ENCODE assay signal across 10 cellular contexts in genomic region chr12:6367969-6368892, GRCh38. TPM values are rescaled to one million over a fixed set of nuclear protein-coding genes. Genes with fewer than 3 reads are reported as not detected.
DNase-seq lines count a peak whose midpoint lies in the region; ATAC-seq, FAIRE-seq and TF ChIP-seq lines count a peak whose summit lies in the region.
"Had no signal": no experiment of that assay in that cellular context is flagged by ENCODE, and none has a peak within 500 bp of the region (broad histone marks: within the 10 kb centered on the region; RNA-seq: fewer than 3 reads in every experiment).

No MANE protein-coding gene starts in this region.

- peaks cover 43% of the 10 kb centered on the region for H3K4me1 Mint-ChIP-seq in Calu3 (ENCODE audit: low read depth, unreplicated experiment)

- H3K27me3 ChIP-seq in K562 (ENCODE audit: control insufficient read depth in 2 of 2, insufficient read depth in 2 of 2, low read length in 2 of 2): no peaks in the 10 kb centered on the region
- no peaks in the 10 kb centered on the region for H3K27me3 ChIP-seq in neutrophil
- H3K27me3 ChIP-seq in gastroesophageal sphincter: no peaks in the 10 kb centered on the region
- H3K27me3 ChIP-seq: MG63 had no signal

- ATAC-seq in K562 (peak; percentile 74), HG02840 (IDR thresholded peaks at IDR 0.05; ENCODE audit: low FRiP score, unreplicated experiment) (no peak), gastroesophageal sphincter (no peak)

- peak overlapping the region; percentile 27 for H3K27ac Mint-ChIP-seq in Calu3 (ENCODE audit: unreplicated experiment)
- H3K27ac Mint-ChIP-seq: activated B cell treated with CpG ODN at 0.5 μM for 24 hours had no signal

- 29% methylated on average over 15 of the region's 15 CpGs for WGBS in K562 (ENCODE audit: insufficient coverage, low coverage, missing lambda C conversion rate)
- 72% methylated on average over 9 to 15 of the region's 15 CpGs for WGBS in gastroesophageal sphincter (ENCODE audit: low coverage in 1 of 2), 2 donors

- BruUV-seq in Calu3 (replicated peaks; lab: Mats Ljungman, UMichigan) (no TSS peak), K562 (replicated peaks; lab: Mats Ljungman, UMichigan) (TSS peak; percentile 90)

- CTCF ChIA-PET in Calu3 (lab: Charles Lee): no interaction called here
- CTCF ChIA-PET in K562 (lab: Yijun Ruan, JAX; ENCODE audit: low intra/inter-chr PET ratio): no interaction called here

- H3K4me3 ChIP-seq in K562 (no peak overlapping the region), neutrophil (ENCODE audit: low read depth in 1 of 2, low read length in 1 of 2) (peak overlapping the region; percentile 33 to 36), gastroesophageal sphincter (no peak overlapping the region)
- H3K4me3 ChIP-seq: MG63 had no signal

- H3K4me2 ChIP-seq in K562 (ENCODE audit: insufficient read depth, low read length): peak overlapping the region; percentile 45

- TF ChIP-seq CTCF in Calu3 (IDR thresholded peaks at IDR 0.05; ENCODE audit: unreplicated experiment) (no peak), K562 (IDR thresholded peaks at IDR 0.05 in 2 of 3, conservative IDR thresholded peaks at IDR 0.05 in 1 of 3; ENCODE audit: insufficient read depth in 2 of 3, low read depth in 1 of 3, low read length in 3 of 3) (no peak), neutrophil (IDR thresholded peaks at IDR 0.05) (no peak), D721Med (IDR thresholded peaks at IDR 0.05; ENCODE audit: insufficient read depth, missing control alignments) (no peak), gastroesophageal sphincter (IDR thresholded peaks at IDR 0.05) (no peak)

- peak overlapping the region; percentile 86 for H2AFZ ChIP-seq in K562 (ENCODE audit: low read depth, low read length)

- H3K36me3 ChIP-seq in K562 (ENCODE audit: control insufficient read depth, insufficient read depth, low read length): no peaks in the 10 kb centered on the region
- H3K36me3 ChIP-seq in neutrophil: no peaks in the 10 kb centered on the region
- H3K36me3 ChIP-seq in gastroesophageal sphincter: no peaks in the 10 kb centered on the region
- H3K36me3 ChIP-seq: MG63 had no signal

- no peaks in the 10 kb centered on the region for H4K20me1 ChIP-seq in K562 (replicated peaks; ENCODE audit: control insufficient read depth, insufficient read depth, low read length)

- H3K4me1 ChIP-seq in K562 (replicated peaks in 1 of 2; ENCODE audit: control insufficient read depth in 2 of 2, insufficient read depth in 2 of 2, low read length in 2 of 2): peaks cover 33 to 38% of the 10 kb centered on the region in 2 experiments; a peak in 4 of 5 replicates
- peaks cover 29 to 31% of the 10 kb centered on the region in 2 experiments for H3K4me1 ChIP-seq in neutrophil (ENCODE audit: control insufficient read depth in 1 of 2, insufficient read depth in 1 of 2, low read depth in 1 of 2, low read length in 1 of 2)
- peaks cover 0 to 27% (median 8%) of the 10 kb centered on the region in 3 donors for H3K4me1 ChIP-seq in gastroesophageal sphincter

- H3K36me3 Mint-ChIP-seq in Calu3 (ENCODE audit: insufficient read depth, unreplicated experiment): peaks cover 47% of the 10 kb centered on the region

- intact Hi-C loops in Calu3 (cut with micrococcal nuclease; ENCODE audit: unreplicated experiment) (no loop called here), K562 (cut with micrococcal nuclease) (loop anchor here (2.0 kb wide), 1 partner anchor 33 kb away; no protein-coding TSS in a partner anchor)

- peak overlapping the region in 1 of 2 experiments; percentile 48; a peak in 2 of 4 replicates for H3K9ac ChIP-seq in K562 (ENCODE audit: insufficient read depth in 1 of 2, low read depth in 2 of 2, low read length in 2 of 2)

- in situ Hi-C loops in K562 (cut with MboI): no loop called here

- H3K27ac ChIP-seq in K562 (ENCODE audit: extremely low read depth, low read depth, low read length) (peak overlapping the region; percentile 82), neutrophil (peak overlapping the region; percentile 90), gastroesophageal sphincter (peak overlapping the region in 1 of 4 donors; percentile 27)

- no peak overlapping the region for H3K4me3 Mint-ChIP-seq in Calu3 (ENCODE audit: low read depth, unreplicated experiment)
- H3K4me3 Mint-ChIP-seq: activated B cell treated with CpG ODN at 0.5 μM for 24 hours had no signal

- FAIRE-seq in K562 (lab: Jason Lieb, UNC) (peak; percentile 84), D721Med (lab: Jason Lieb, UNC) (no peak)

- no peak for TF ChIP-seq RAD21 in K562 (CRISPR knock-in tag; conservative IDR thresholded peaks at IDR 0.05 in 1 of 2, IDR thresholded peaks at IDR 0.05 in 1 of 2)

- H3K9me1 ChIP-seq in K562 (ENCODE audit: control insufficient read depth, insufficient read depth, low read length): peaks cover 4% of the 10 kb centered on the region

- POLR2A ChIA-PET in K562 (lab: Yijun Ruan, JAX): interaction anchor here (0.6 to 1.6 kb wide), 4 partner anchors 13 to 50 kb away, joined by 3 to 6 read pairs (median 4); no protein-coding TSS in a partner anchor

- TF ChIP-seq EP300 in K562 (IDR thresholded peaks at IDR 0.05; ENCODE audit: low read length) (no peak), gastroesophageal sphincter (IDR thresholded peaks at IDR 0.05) (no peak)

- no peaks in the 10 kb centered on the region for H3K27me3 Mint-ChIP-seq in Calu3 (ENCODE audit: unreplicated experiment)

- TF ChIP-seq POLR2A in K562 (conservative IDR thresholded peaks at IDR 0.05) (0 out of 2 replicates have a peak, but pooled peaks have one; percentile 45), gastroesophageal sphincter (IDR thresholded peaks at IDR 0.05) (no peak)

- no peaks in the 10 kb centered on the region for H3K79me2 ChIP-seq in K562 (ENCODE audit: control insufficient read depth, insufficient read depth, low read length)

- DNase-seq in Calu3 (no peak), MV-4-11 (lab: John Stamatoyannopoulos, UW) (peak; percentile 90), K562 (ENCODE audit: extremely low read depth in 1 of 4, low spot score in 3 of 4) (peak in 2 of 4 experiments; percentile 71 to 77), D721Med (ENCODE audit: insufficient read length, low spot score) (no peak), iPS-NIHi11 (ENCODE audit: low spot score) (no peak)
- DNase-seq: activated B cell treated with CpG ODN at 0.5 μM for 24 hours, MG63 had no signal

- H3K9me3 Mint-ChIP-seq in Calu3 (ENCODE audit: low read depth, unreplicated experiment): no peaks in the 10 kb centered on the region

- H3K9me3 ChIP-seq in K562 (replicated peaks; ENCODE audit: control insufficient read depth, insufficient read depth, low read depth, low read length): no peaks in the 10 kb centered on the region
- H3K9me3 ChIP-seq in neutrophil: no peaks in the 10 kb centered on the region
- H3K9me3 ChIP-seq in gastroesophageal sphincter: no peaks in the 10 kb centered on the region
- H3K9me3 ChIP-seq: MG63 had no signal

RNA-seq across cellular contexts. Expression of gene SCNN1A, which starts 7.1 kb away (rescaled TPM):
- total RNA-seq in Calu3 (2022): 36.5 and 53.5 TPM in 2 replicates
- 0.23 and 0.32 TPM in 2 replicates for total RNA-seq in K562 (2011; cell fraction: chromatin; rRNA removed; ENCODE audit: low replicate concordance)
- total RNA-seq in K562 (2011; cell fraction: nucleolus; rRNA removed): not detected in 2 replicates
- total RNA-seq in K562 (2011; cell fraction: nucleoplasm; rRNA removed): not detected in 2 replicates
- total RNA-seq in K562 (2014; rRNA removed): not detected in 2 replicates
- not detected in 2 replicates for total RNA-seq in K562 (2014; rRNA removed; fragmentation: Illumina TruSeq; extraction: Trizol)
- not detected in 2 replicates for total RNA-seq in K562 (2015; rRNA removed; fragmentation: Illumina TruSeq; extraction: Trizol)
- total RNA-seq in K562 (2021): 0.34 and 0.49 TPM in 2 replicates
- 0.12 and 0.31 TPM in 2 replicates for polyA plus RNA-seq in K562 (2011; rRNA removed)
- 0.06 and 0.16 TPM in 2 replicates for polyA plus RNA-seq in K562 (2011; cell fraction: cytosol; rRNA removed)
- 0.18 and 0.58 TPM in 2 replicates for polyA plus RNA-seq in K562 (2011; cell fraction: nucleus; rRNA removed)
- polyA plus RNA-seq in K562 (2012): 0.14 TPM in 1 of 2 replicates, not detected in the other
- polyA plus RNA-seq in K562 (2014; fragmentation: Illumina TruSeq; extraction: Trizol): 0.33 TPM in 1 of 2 replicates, not detected in the other
- under 1 TPM in 1 of 2 experiments, not detected in 1; 0.15 TPM for polyA plus RNA-seq in K562 (2014; fragmentation: Nextera tagmentation; extraction: Ambion mirVana)
- polyA plus RNA-seq in K562 (2014; rRNA removed): not detected in 2 replicates
- 0.60 TPM in 1 of 2 replicates, not detected in the other for polyA minus RNA-seq in K562 (2011; rRNA and poly(A)+ RNA removed)
- polyA minus RNA-seq in K562 (2011; cell fraction: cytosol; rRNA and poly(A)+ RNA removed): not detected in 2 replicates
- polyA minus RNA-seq in K562 (2011; cell fraction: nucleus; rRNA and poly(A)+ RNA removed): not detected in 2 replicates
- 10 to 100 TPM in 1 of 4 donors, 1 to 10 TPM in 1, under 1 TPM in 1, not detected in 1; 0.62 to 19.9 (median 5.2) TPM for total RNA-seq in gastroesophageal sphincter
- total RNA-seq: activated B cell treated with CpG ODN at 0.5 μM for 24 hours had no signal

RNA-seq across cellular contexts. Expression of gene LTBR, which starts 15.7 kb away (rescaled TPM):
- total RNA-seq in Calu3 (2022): 165 and 167 TPM in 2 replicates
- total RNA-seq in K562 (2011; cell fraction: chromatin; rRNA removed; ENCODE audit: low replicate concordance): 66.4 and 105 TPM in 2 replicates
- 71.7 and 95.4 TPM in 2 replicates for total RNA-seq in K562 (2011; cell fraction: nucleolus; rRNA removed)
- total RNA-seq in K562 (2011; cell fraction: nucleoplasm; rRNA removed): 76.0 and 142 TPM in 2 replicates
- total RNA-seq in K562 (2014; rRNA removed): 43.2 and 68.2 TPM in 2 replicates
- 16.5 and 20.4 TPM in 2 replicates for total RNA-seq in K562 (2014; rRNA removed; fragmentation: Illumina TruSeq; extraction: Trizol)
- 31.9 and 35.3 TPM in 2 replicates for total RNA-seq in K562 (2015; rRNA removed; fragmentation: Illumina TruSeq; extraction: Trizol)
- 65.0 and 67.2 TPM in 2 replicates for total RNA-seq in K562 (2021)
- polyA plus RNA-seq in K562 (2011; rRNA removed): 15.4 and 28.2 TPM in 2 replicates
- 23.6 and 45.6 TPM in 2 replicates for polyA plus RNA-seq in K562 (2011; cell fraction: cytosol; rRNA removed)
- 43.1 and 75.7 TPM in 2 replicates for polyA plus RNA-seq in K562 (2011; cell fraction: nucleus; rRNA removed)
- 42.3 and 70.3 TPM in 2 replicates for polyA plus RNA-seq in K562 (2012)
- polyA plus RNA-seq in K562 (2014; fragmentation: Illumina TruSeq; extraction: Trizol): 61.8 and 69.0 TPM in 2 replicates
- polyA plus RNA-seq in K562 (2014; fragmentation: Nextera tagmentation; extraction: Ambion mirVana): 1 to 10 TPM in 1 of 2 experiments, under 1 TPM in 1; 0.96 to 1.7 TPM
- 46.6 and 54.1 TPM in 2 replicates for polyA plus RNA-seq in K562 (2014; rRNA removed)
- 9.9 and 11.4 TPM in 2 replicates for polyA minus RNA-seq in K562 (2011; rRNA and poly(A)+ RNA removed)
- 17.1 and 33.1 TPM in 2 replicates for polyA minus RNA-seq in K562 (2011; cell fraction: cytosol; rRNA and poly(A)+ RNA removed)
- 18.0 and 21.8 TPM in 2 replicates for polyA minus RNA-seq in K562 (2011; cell fraction: nucleus; rRNA and poly(A)+ RNA removed)
- total RNA-seq in gastroesophageal sphincter: 100 to 1,000 TPM in 3 of 4 donors, 10 to 100 TPM in 1; 86.5 to 139 (median 119) TPM

RNA-seq across cellular contexts. Expression of gene TNFRSF1A, which starts 26.4 kb away (rescaled TPM):
- 76.7 and 79.3 TPM in 2 replicates for total RNA-seq in Calu3 (2022)
- 73.3 and 150 TPM in 2 replicates for total RNA-seq in K562 (2011; cell fraction: chromatin; rRNA removed; ENCODE audit: low replicate concordance)
- total RNA-seq in K562 (2011; cell fraction: nucleolus; rRNA removed): 101 and 137 TPM in 2 replicates
- 118 and 145 TPM in 2 replicates for total RNA-seq in K562 (2011; cell fraction: nucleoplasm; rRNA removed)
- 34.6 and 43.5 TPM in 2 replicates for total RNA-seq in K562 (2014; rRNA removed)
- total RNA-seq in K562 (2014; rRNA removed; fragmentation: Illumina TruSeq; extraction: Trizol): 18.3 and 22.0 TPM in 2 replicates
- total RNA-seq in K562 (2015; rRNA removed; fragmentation: Illumina TruSeq; extraction: Trizol): 31.1 and 33.0 TPM in 2 replicates
- total RNA-seq in K562 (2021): 29.8 and 37.7 TPM in 2 replicates
- polyA plus RNA-seq in K562 (2011; rRNA removed): 27.2 and 30.0 TPM in 2 replicates
- polyA plus RNA-seq in K562 (2011; cell fraction: cytosol; rRNA removed): 26.1 and 32.9 TPM in 2 replicates
- polyA plus RNA-seq in K562 (2011; cell fraction: nucleus; rRNA removed): 38.9 and 53.1 TPM in 2 replicates
- polyA plus RNA-seq in K562 (2012): 28.5 and 42.0 TPM in 2 replicates
- 38.2 and 57.7 TPM in 2 replicates for polyA plus RNA-seq in K562 (2014; fragmentation: Illumina TruSeq; extraction: Trizol)
- polyA plus RNA-seq in K562 (2014; fragmentation: Nextera tagmentation; extraction: Ambion mirVana): under 1 TPM; 0.76 to 0.89 TPM
- 22.0 and 22.5 TPM in 2 replicates for polyA plus RNA-seq in K562 (2014; rRNA removed)
- polyA minus RNA-seq in K562 (2011; rRNA and poly(A)+ RNA removed): 31.2 and 34.3 TPM in 2 replicates
- polyA minus RNA-seq in K562 (2011; cell fraction: cytosol; rRNA and poly(A)+ RNA removed): 42.9 and 43.0 TPM in 2 replicates
- polyA minus RNA-seq in K562 (2011; cell fraction: nucleus; rRNA and poly(A)+ RNA removed): 33.1 and 33.2 TPM in 2 replicates
- total RNA-seq in gastroesophageal sphincter: 100 to 1,000 TPM; 150 to 356 (median 227) TPM
- total RNA-seq: activated B cell treated with CpG ODN at 0.5 μM for 24 hours had no signal

RNA-seq across cellular contexts. Expression of gene PLEKHG6, which starts 57.7 kb away (rescaled TPM):
- total RNA-seq in Calu3 (2022) (25.1 and 32.3 TPM in 2 replicates), K562 (2014; rRNA removed) (0.33 and 0.41 TPM in 2 replicates), K562 (2014; rRNA removed; fragmentation: Illumina TruSeq; extraction: Trizol) (0.19 and 0.29 TPM in 2 replicates), K562 (2015; rRNA removed; fragmentation: Illumina TruSeq; extraction: Trizol) (not detected in 2 replicates), K562 (2021) (0.86 and 1.2 TPM in 2 replicates), gastroesophageal sphincter (10 to 100 TPM in 1 of 4 donors, 1 to 10 TPM in 1, under 1 TPM in 2; 0.35 to 44.5 (median 1.3) TPM)
- 1.9 TPM in 1 of 2 replicates, not detected in the other for total RNA-seq in K562 (2011; cell fraction: chromatin; rRNA removed; ENCODE audit: low replicate concordance)
- total RNA-seq in K562 (2011; cell fraction: nucleolus; rRNA removed): 0.50 and 0.92 TPM in 2 replicates
- total RNA-seq in K562 (2011; cell fraction: nucleoplasm; rRNA removed): 0.15 and 0.29 TPM in 2 replicates
- polyA plus RNA-seq in K562 (2011; rRNA removed) (0.28 and 0.38 TPM in 2 replicates), K562 (2014; fragmentation: Illumina TruSeq; extraction: Trizol) (0.18 and 0.42 TPM in 2 replicates), K562 (2014; fragmentation: Nextera tagmentation; extraction: Ambion mirVana) (not detected), K562 (2014; rRNA removed) (0.22 and 0.54 TPM in 2 replicates)
- 1.0 and 5.3 TPM in 2 replicates for polyA plus RNA-seq in K562 (2011; cell fraction: cytosol; rRNA removed)
- 0.24 and 0.26 TPM in 2 replicates for polyA plus RNA-seq in K562 (2011; cell fraction: nucleus; rRNA removed)
- polyA plus RNA-seq in K562 (2012): 0.35 and 0.84 TPM in 2 replicates
- 0.09 and 0.18 TPM in 2 replicates for polyA minus RNA-seq in K562 (2011; rRNA and poly(A)+ RNA removed)
- polyA minus RNA-seq in K562 (2011; cell fraction: cytosol; rRNA and poly(A)+ RNA removed): not detected in 2 replicates
- polyA minus RNA-seq in K562 (2011; cell fraction: nucleus; rRNA and poly(A)+ RNA removed): 0.33 and 0.81 TPM in 2 replicates
- total RNA-seq: activated B cell treated with CpG ODN at 0.5 μM for 24 hours had no signal

Comparison
In these comparisons a context has a peak if more than half of its experiments do, and no peak if none do; other contexts are left out.
1. H3K4me3 ChIP-seq: peak in neutrophil (2 of 2); none in K562 (single experiment) and gastroesophageal sphincter (0 of 2).